ENCODE assay signal across 1 cellular context in genomic region chr16:47634126-47634525, GRCh38.
A peak's percentile ranks its signal among the peaks of the same experiment; 100 is the strongest.
TF ChIP-seq lines count a peak whose summit lies in the region.

No MANE protein-coding gene starts in this region.

TF ChIP-seq in HepG2, 621 proteins besides CTCF, POLR2A, EP300 and RAD21 (continued from another document and continues in another):
- TF ChIP-seq ZNF12 (CRISPR knock-in tag; IDR thresholded peaks at IDR 0.05): peak; percentile 62; the same call in 1 of the 2 replicates
- TF ChIP-seq CBFB (CRISPR knock-in tag; IDR thresholded peaks at IDR 0.05): peak; percentile 85; the same call in 1 of the 2 replicates
- peak; percentile 18; the same call in 1 of the 2 replicates for TF ChIP-seq MEIS2 (CRISPR knock-in tag; IDR thresholded peaks at IDR 0.05)
- peak; percentile 89 for TF ChIP-seq CEBPB (IDR thresholded peaks at IDR 0.05; ENCODE audit: borderline replicate concordance, low read depth, low read length)
- TF ChIP-seq, protein P1, sequence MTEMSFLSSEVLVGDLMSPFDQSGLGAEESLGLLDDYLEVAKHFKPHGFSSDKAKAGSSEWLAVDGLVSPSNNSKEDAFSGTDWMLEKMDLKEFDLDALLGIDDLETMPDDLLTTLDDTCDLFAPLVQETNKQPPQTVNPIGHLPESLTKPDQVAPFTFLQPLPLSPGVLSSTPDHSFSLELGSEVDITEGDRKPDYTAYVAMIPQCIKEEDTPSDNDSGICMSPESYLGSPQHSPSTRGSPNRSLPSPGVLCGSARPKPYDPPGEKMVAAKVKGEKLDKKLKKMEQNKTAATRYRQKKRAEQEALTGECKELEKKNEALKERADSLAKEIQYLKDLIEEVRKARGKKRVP (CRISPR knock-in tag; IDR thresholded peaks at IDR 0.05): peak in 1 of 2 experiments; percentile 71; a peak in 2 of 4 replicates
- peak; percentile 75 for TF ChIP-seq TRIM24 (CRISPR knock-in tag; IDR thresholded peaks at IDR 0.05)
- peak; percentile 48 for TF ChIP-seq HDAC1 (CRISPR knock-in tag; IDR thresholded peaks at IDR 0.05)
- TF ChIP-seq GMEB2 (CRISPR knock-in tag; IDR thresholded peaks at IDR 0.05; ENCODE audit: low read depth): no peak
- TF ChIP-seq FOXP1 (IDR thresholded peaks at IDR 0.05): peak; percentile 63; the same call in 1 of the 2 replicates
- peak; percentile 96 for TF ChIP-seq FOXP1 (CRISPR knock-in tag; IDR thresholded peaks at IDR 0.05)
- peak; percentile 64; the same call in 1 of the 2 replicates for TF ChIP-seq ZFP1 (CRISPR knock-in tag; IDR thresholded peaks at IDR 0.05)
- TF ChIP-seq FOXJ3 (CRISPR knock-in tag; IDR thresholded peaks at IDR 0.05; ENCODE audit: borderline replicate concordance): peak; percentile 27; the same call in 1 of the 2 replicates
- TF ChIP-seq PCBP1 (IDR thresholded peaks at IDR 0.05; ENCODE audit: borderline replicate concordance, low read depth, low read length): no peak
- 0 out of 2 replicates have a peak, but pooled peaks have one; percentile 30 for TF ChIP-seq DMAP1 (CRISPR knock-in tag; IDR thresholded peaks at IDR 0.05)
- TF ChIP-seq ZBTB8A (CRISPR knock-in tag; IDR thresholded peaks at IDR 0.05; ENCODE audit: borderline replicate concordance, low read depth): no peak
- TF ChIP-seq TFE3 (CRISPR knock-in tag; IDR thresholded peaks at IDR 0.05): 0 out of 2 replicates have a peak, but pooled peaks have one; percentile 11
- no peak for TF ChIP-seq ZNF552 (CRISPR knock-in tag; IDR thresholded peaks at IDR 0.05; ENCODE audit: borderline replicate concordance)
- TF ChIP-seq IRF2 (CRISPR knock-in tag; IDR thresholded peaks at IDR 0.05): peak; percentile 55; the same call in 1 of the 2 replicates
- TF ChIP-seq BCL6 (CRISPR knock-in tag; IDR thresholded peaks at IDR 0.05): peak; percentile 73
- TF ChIP-seq SIX1 (CRISPR knock-in tag; IDR thresholded peaks at IDR 0.05; ENCODE audit: borderline replicate concordance): peak; percentile 87; the same call in 1 of the 2 replicates
- TF ChIP-seq MATR3 (CRISPR knock-in tag; IDR thresholded peaks at IDR 0.05): no peak
- TF ChIP-seq PPARG (CRISPR knock-in tag; conservative IDR thresholded peaks at IDR 0.05): peak; percentile 64; the same call in 1 of the 2 replicates
- TF ChIP-seq, protein P2, sequence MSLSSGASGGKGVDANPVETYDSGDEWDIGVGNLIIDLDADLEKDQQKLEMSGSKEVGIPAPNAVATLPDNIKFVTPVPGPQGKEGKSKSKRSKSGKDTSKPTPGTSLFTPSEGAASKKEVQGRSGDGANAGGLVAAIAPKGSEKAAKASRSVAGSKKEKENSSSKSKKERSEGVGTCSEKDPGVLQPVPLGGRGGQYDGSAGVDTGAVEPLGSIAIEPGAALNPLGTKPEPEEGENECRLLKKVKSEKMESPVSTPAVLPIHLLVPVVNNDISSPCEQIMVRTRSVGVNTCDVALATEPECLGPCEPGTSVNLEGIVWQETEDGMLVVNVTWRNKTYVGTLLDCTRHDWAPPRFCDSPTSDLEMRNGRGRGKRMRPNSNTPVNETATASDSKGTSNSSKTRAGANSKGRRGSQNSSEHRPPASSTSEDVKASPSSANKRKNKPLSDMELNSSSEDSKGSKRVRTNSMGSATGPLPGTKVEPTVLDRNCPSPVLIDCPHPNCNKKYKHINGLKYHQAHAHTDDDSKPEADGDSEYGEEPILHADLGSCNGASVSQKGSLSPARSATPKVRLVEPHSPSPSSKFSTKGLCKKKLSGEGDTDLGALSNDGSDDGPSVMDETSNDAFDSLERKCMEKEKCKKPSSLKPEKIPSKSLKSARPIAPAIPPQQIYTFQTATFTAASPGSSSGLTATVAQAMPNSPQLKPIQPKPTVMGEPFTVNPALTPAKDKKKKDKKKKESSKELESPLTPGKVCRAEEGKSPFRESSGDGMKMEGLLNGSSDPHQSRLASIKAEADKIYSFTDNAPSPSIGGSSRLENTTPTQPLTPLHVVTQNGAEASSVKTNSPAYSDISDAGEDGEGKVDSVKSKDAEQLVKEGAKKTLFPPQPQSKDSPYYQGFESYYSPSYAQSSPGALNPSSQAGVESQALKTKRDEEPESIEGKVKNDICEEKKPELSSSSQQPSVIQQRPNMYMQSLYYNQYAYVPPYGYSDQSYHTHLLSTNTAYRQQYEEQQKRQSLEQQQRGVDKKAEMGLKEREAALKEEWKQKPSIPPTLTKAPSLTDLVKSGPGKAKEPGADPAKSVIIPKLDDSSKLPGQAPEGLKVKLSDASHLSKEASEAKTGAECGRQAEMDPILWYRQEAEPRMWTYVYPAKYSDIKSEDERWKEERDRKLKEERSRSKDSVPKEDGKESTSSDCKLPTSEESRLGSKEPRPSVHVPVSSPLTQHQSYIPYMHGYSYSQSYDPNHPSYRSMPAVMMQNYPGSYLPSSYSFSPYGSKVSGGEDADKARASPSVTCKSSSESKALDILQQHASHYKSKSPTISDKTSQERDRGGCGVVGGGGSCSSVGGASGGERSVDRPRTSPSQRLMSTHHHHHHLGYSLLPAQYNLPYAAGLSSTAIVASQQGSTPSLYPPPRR (CRISPR knock-in tag; IDR thresholded peaks at IDR 0.05; ENCODE audit: borderline replicate concordance): peak; percentile 81
- TF ChIP-seq GFI1 (CRISPR knock-in tag; IDR thresholded peaks at IDR 0.05; ENCODE audit: borderline replicate concordance): no peak
- peak; percentile 89 for TF ChIP-seq CREM (IDR thresholded peaks at IDR 0.05)
- no peak for TF ChIP-seq CREM (CRISPR knock-in tag; IDR thresholded peaks at IDR 0.05)
- peak; percentile 60 for TF ChIP-seq TEAD3 (CRISPR knock-in tag; optimal IDR thresholded peaks at IDR 0.05; ENCODE audit: borderline replicate concordance)
- TF ChIP-seq RERE (CRISPR knock-in tag; IDR thresholded peaks at IDR 0.05; ENCODE audit: low read depth): peak; percentile 89
- 0 out of 2 replicates have a peak, but pooled peaks have one; percentile 21 for TF ChIP-seq KDM4B (CRISPR knock-in tag; IDR thresholded peaks at IDR 0.05)
- TF ChIP-seq, protein P3, sequence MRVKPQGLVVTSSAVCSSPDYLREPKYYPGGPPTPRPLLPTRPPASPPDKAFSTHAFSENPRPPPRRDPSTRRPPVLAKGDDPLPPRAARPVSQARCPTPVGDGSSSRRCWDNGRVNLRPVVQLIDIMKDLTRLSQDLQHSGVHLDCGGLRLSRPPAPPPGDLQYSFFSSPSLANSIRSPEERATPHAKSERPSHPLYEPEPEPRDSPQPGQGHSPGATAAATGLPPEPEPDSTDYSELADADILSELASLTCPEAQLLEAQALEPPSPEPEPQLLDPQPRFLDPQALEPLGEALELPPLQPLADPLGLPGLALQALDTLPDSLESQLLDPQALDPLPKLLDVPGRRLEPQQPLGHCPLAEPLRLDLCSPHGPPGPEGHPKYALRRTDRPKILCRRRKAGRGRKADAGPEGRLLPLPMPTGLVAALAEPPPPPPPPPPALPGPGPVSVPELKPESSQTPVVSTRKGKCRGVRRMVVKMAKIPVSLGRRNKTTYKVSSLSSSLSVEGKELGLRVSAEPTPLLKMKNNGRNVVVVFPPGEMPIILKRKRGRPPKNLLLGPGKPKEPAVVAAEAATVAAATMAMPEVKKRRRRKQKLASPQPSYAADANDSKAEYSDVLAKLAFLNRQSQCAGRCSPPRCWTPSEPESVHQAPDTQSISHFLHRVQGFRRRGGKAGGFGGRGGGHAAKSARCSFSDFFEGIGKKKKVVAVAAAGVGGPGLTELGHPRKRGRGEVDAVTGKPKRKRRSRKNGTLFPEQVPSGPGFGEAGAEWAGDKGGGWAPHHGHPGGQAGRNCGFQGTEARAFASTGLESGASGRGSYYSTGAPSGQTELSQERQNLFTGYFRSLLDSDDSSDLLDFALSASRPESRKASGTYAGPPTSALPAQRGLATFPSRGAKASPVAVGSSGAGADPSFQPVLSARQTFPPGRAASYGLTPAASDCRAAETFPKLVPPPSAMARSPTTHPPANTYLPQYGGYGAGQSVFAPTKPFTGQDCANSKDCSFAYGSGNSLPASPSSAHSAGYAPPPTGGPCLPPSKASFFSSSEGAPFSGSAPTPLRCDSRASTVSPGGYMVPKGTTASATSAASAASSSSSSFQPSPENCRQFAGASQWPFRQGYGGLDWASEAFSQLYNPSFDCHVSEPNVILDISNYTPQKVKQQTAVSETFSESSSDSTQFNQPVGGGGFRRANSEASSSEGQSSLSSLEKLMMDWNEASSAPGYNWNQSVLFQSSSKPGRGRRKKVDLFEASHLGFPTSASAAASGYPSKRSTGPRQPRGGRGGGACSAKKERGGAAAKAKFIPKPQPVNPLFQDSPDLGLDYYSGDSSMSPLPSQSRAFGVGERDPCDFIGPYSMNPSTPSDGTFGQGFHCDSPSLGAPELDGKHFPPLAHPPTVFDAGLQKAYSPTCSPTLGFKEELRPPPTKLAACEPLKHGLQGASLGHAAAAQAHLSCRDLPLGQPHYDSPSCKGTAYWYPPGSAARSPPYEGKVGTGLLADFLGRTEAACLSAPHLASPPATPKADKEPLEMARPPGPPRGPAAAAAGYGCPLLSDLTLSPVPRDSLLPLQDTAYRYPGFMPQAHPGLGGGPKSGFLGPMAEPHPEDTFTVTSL (CRISPR knock-in tag; IDR thresholded peaks at IDR 0.05; ENCODE audit: borderline replicate concordance): peak; percentile 92
- 0 out of 2 replicates have a peak, but pooled peaks have one; percentile 20 for TF ChIP-seq ZSCAN9 (CRISPR knock-in tag; IDR thresholded peaks at IDR 0.05; ENCODE audit: borderline replicate concordance)
- TF ChIP-seq MIER3 (CRISPR knock-in tag; IDR thresholded peaks at IDR 0.05; ENCODE audit: borderline replicate concordance): peak; percentile 70; the same call in 1 of the 2 replicates
- TF ChIP-seq TBX3 (IDR thresholded peaks at IDR 0.05; ENCODE audit: borderline replicate concordance): peak; percentile 92
- peak; percentile 98 for TF ChIP-seq RCOR2 (CRISPR knock-in tag; IDR thresholded peaks at IDR 0.05)
- TF ChIP-seq TARDBP (CRISPR knock-in tag; IDR thresholded peaks at IDR 0.05): peak; percentile 70
